ENCODE assay signal across 8 cellular contexts in the genomic region with DNA sequence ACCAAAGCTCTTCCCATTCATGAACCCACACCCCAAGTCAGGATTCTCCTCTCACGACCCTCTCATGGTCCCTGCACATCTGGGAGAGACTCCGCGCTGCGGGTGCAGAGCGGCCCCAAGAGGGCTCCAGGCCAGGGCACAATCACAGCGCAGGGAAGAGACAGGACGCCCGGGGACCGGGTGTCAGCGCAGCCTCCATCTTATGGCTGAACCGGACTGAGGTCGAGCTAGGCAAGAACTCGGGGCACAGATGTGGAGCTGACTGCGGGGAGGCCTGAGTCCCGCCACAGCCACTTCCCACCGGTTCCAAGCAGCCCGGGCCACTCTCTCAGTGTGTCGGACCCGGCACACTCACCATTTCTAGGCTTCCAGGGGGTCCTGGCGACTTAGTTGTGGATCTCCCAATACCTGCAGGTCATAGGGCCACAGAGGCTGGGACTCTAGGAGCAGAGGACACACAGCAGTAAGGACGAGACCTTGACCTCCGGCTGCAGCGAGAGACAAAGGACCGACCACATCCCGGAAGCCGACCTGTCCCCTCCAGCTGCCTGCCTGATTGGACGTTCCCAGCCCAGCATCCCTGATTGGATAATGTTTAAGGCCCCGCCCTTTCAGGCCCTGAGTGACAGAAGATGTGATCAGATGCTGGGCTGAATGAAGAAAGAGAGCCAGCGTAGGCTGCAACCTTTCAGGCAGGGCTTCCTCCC. TPM values are rescaled to one million over a fixed set of nuclear protein-coding genes. Genes with fewer than 3 reads are reported as not detected.
DNase-seq lines count a peak whose midpoint lies in the region; ATAC-seq and TF ChIP-seq lines count a peak whose summit lies in the region.
"Not testable (repeated sequence)": the region's sequence is repeated elsewhere in the genome, so short reads cannot be mapped to it uniquely, and the experiment has no call there.

TSS of gene ZNF208 (minus strand) at position 507 of the 707 bp plus-strand sequence. CDS start at position 358, 149 bp downstream.

- intact Hi-C loops in colonic mucosa (cut with DNase I); right cardiac atrium (cut with DNase I); natural killer cell (cut with micrococcal nuclease); thyroid gland (cut with DNase I): not testable (repeated sequence)

- CTCF ChIA-PET in T-cell (lab: Charles Lee): not testable (repeated sequence)

- not testable (repeated sequence) for H3K27ac ChIP-seq in colonic mucosa
- H3K27ac ChIP-seq in right cardiac atrium (ENCODE audit: low read length): peak within 1 kb of the TSS; percentile 51
- H3K27ac ChIP-seq in thyroid gland: peak within 1 kb of the TSS in 2 of 3 donors; percentile 39 to 70

- DNase-seq in DMS53 treated with DMSO at 0.1 percent for 48 hours (lab: John Stamatoyannopoulos, UW; ENCODE audit: unreplicated experiment) (peak; percentile 45), T-cell (peak in 25 of 34 experiments; percentile 1 to 44 (median 15)), right cardiac atrium (peak; percentile 70 to 85 (median 84)), thyroid gland (peak; percentile 75 to 80)
- DNase-seq in activated T-cell treated with anti-CD3 and anti-CD28 coated beads, Interleukin-2, amount 50 U/mL, for 4 hours: peak; percentile 11
- DNase-seq in colonic mucosa, natural killer cell: not testable (repeated sequence)
- peak; percentile 8 to 10 for DNase-seq in stimulated activated CD4-positive, alpha-beta T cell treated with anti-CD3 and anti-CD28 coated beads, Interleukin-15, amount 100 ng/mL, for 48 hours (ENCODE audit: low read depth in 2 of 2)

- not testable (repeated sequence) for H3K36me3 ChIP-seq in colonic mucosa, thyroid gland

- H3K4me3 Mint-ChIP-seq in T-cell: peak within 1 kb of the TSS; percentile 65 to 81 (median 79)
- peak within 1 kb of the TSS; percentile 80 for H3K4me3 Mint-ChIP-seq in activated T-cell treated with anti-CD3 and anti-CD28 coated beads, Interleukin-2, amount 50 U/mL, for 4 hours
- peak within 1 kb of the TSS; percentile 68 for H3K4me3 Mint-ChIP-seq in natural killer cell

- H3K4me1 ChIP-seq in colonic mucosa; right cardiac atrium (ENCODE audit: control insufficient read depth, insufficient read depth, low read length); thyroid gland: not testable (repeated sequence)

- peak in 1 of 2 donors; percentile 82 for TF ChIP-seq POLR2A in thyroid gland (IDR thresholded peaks at IDR 0.05)

- POLR2A ChIA-PET in T-cell (lab: Charles Lee): interaction anchor here in 1 of 2 donors (0.6 kb wide), 1 partner anchor 1586 kb away, joined by 4 read pairs; no protein-coding TSS in a partner anchor

- not testable (repeated sequence) for H3K36me3 Mint-ChIP-seq in T-cell; activated T-cell treated with anti-CD3 and anti-CD28 coated beads, Interleukin-2, amount 50 U/mL, for 4 hours (ENCODE audit: insufficient read depth); natural killer cell

- H3K9me3 ChIP-seq in colonic mucosa; right cardiac atrium (ENCODE audit: control insufficient read depth, low read length); thyroid gland: not testable (repeated sequence)

- H3K9ac ChIP-seq in colonic mucosa (ENCODE audit: low read depth in 2 of 2, low read length in 2 of 2): not testable (repeated sequence)

- TF ChIP-seq CTCF in colonic mucosa (IDR thresholded peaks at IDR 0.05); natural killer cell (IDR thresholded peaks at IDR 0.05); thyroid gland (IDR thresholded peaks at IDR 0.05): not testable (repeated sequence)

- H3K9me3 Mint-ChIP-seq in T-cell: peaks cover 6 to 22% (median 11%) of the 10 kb centered on the region in 3 donors
- peaks cover 24% of the 10 kb centered on the region for H3K9me3 Mint-ChIP-seq in activated T-cell treated with anti-CD3 and anti-CD28 coated beads, Interleukin-2, amount 50 U/mL, for 4 hours
- H3K9me3 Mint-ChIP-seq in natural killer cell: not testable (repeated sequence)

- ATAC-seq in T-cell (replicated peaks in 1 of 4) (peak; percentile 40 to 92 (median 70)), right cardiac atrium (peak; percentile 98 to 99), natural killer cell (peak; percentile 31 to 69 (median 37))
- ATAC-seq in activated T-cell treated with anti-CD3 and anti-CD28 coated beads, Interleukin-2, amount 50 U/mL, for 4 hours: peak; percentile 77 to 90

- not testable (repeated sequence) for H3K27me3 ChIP-seq in colonic mucosa; right cardiac atrium (ENCODE audit: control insufficient read depth, insufficient read depth); thyroid gland

- whole genome bisulfite sequencing in right cardiac atrium: 4% methylated on average over 29 of the region's 29 CpGs
- 3 to 11% methylated on average over 22 to 23 of the region's 29 CpGs for WGBS in thyroid gland, 2 donors

- not testable (repeated sequence) for H3K27me3 Mint-ChIP-seq in T-cell; activated T-cell treated with anti-CD3 and anti-CD28 coated beads, Interleukin-2, amount 50 U/mL, for 4 hours (ENCODE audit: low read depth); natural killer cell (ENCODE audit: low read depth in 2 of 2)

- peak within 1 kb of the TSS; percentile 7 for H3K4me3 ChIP-seq in colonic mucosa
- H3K4me3 ChIP-seq in right cardiac atrium (ENCODE audit: low read length): peak within 1 kb of the TSS; percentile 51
- peak within 1 kb of the TSS in 2 of 3 donors; percentile 8 to 31 for H3K4me3 ChIP-seq in thyroid gland (replicated peaks in 1 of 3)

- peaks cover 6 to 11% (median 10%) of the 10 kb centered on the region in 3 donors for H3K4me1 Mint-ChIP-seq in T-cell
- H3K4me1 Mint-ChIP-seq in activated T-cell treated with anti-CD3 and anti-CD28 coated beads, Interleukin-2, amount 50 U/mL, for 4 hours (ENCODE audit: low read depth); natural killer cell: not testable (repeated sequence)

- peak within 1 kb of the TSS in 1 of 2 donors; percentile 52 for H3K27ac Mint-ChIP-seq in T-cell
- not testable (repeated sequence) for H3K27ac Mint-ChIP-seq in natural killer cell

RNA-seq across cellular contexts. Expression of gene ZNF208, which starts in this region (rescaled TPM):
- total RNA-seq in T-cell (1 to 10 TPM; 1.9 to 6.7 (median 3.2) TPM), colonic mucosa (1 to 10 TPM in 1 of 2 donors, under 1 TPM in 1; 0.62 to 3.7 TPM), right cardiac atrium (10 to 100 TPM; 11.1 to 51.9 (median 28.6) TPM), natural killer cell (1 to 10 TPM in 2 of 3 donors, under 1 TPM in 1; 0.98 to 1.9 (median 1.2) TPM), thyroid gland (10 to 100 TPM; 17.8 to 44.1 (median 27.2) TPM)
- 1 to 10 TPM; 1.5 to 2.8 (median 2.0) TPM for total RNA-seq in activated T-cell treated with anti-CD3 and anti-CD28 coated beads, Interleukin-2, amount 50 U/mL, for 4 hours
- polyA plus RNA-seq in right cardiac atrium: 9.7 TPM

Comparison
In these comparisons a context has a peak if more than half of its experiments do, and no peak if none do; other contexts are left out.
1. ATAC-seq: peak in every context shown above with its lines; median percentile 98 in right cardiac atrium; 84 in activated T-cell treated with anti-CD3 and anti-CD28 coated beads, Interleukin-2, amount 50 U/mL, for 4 hours; 70 in T-cell; 37 in natural killer cell.